9 cellular contexts compared by ENCODE assay signal in genomic region chr9:136806631-136807201, GRCh38. TPM values are rescaled to one million over a fixed set of nuclear protein-coding genes. Genes with fewer than 3 reads are reported as not detected.
DNase-seq lines count a peak whose midpoint lies in the region; ATAC-seq and TF ChIP-seq lines count a peak whose summit lies in the region.
"Had no signal": no experiment of that assay in that cellular context is flagged by ENCODE, and none has a peak within 500 bp of the region (broad histone marks: within the 10 kb centered on the region; RNA-seq: fewer than 3 reads in every experiment).

No MANE protein-coding gene starts in this region.

- DNase-seq in DND-41 (no peak), SJCRH30 (no peak), fibroblast of lung (ENCODE audit: low read depth in 2 of 2) (no peak), posterior vena cava (ENCODE audit: low spot score) (peak; percentile 72), NCI-H526 treated with DMSO at 0.1 percent for 48 hours (lab: John Stamatoyannopoulos, UW) (no peak), putamen (ENCODE audit: low spot score) (no peak), NCI-H345 treated with DMSO at 0.1 percent for 48 hours (lab: John Stamatoyannopoulos, UW; ENCODE audit: unreplicated experiment) (no peak)
- DNase-seq in effector CD8-positive, alpha-beta T cell (lab: John Stamatoyannopoulos, UW), result no peak

- 0 out of 2 replicates have a peak overlapping the region, but pooled peaks have one; percentile 0 for H3K27ac ChIP-seq in DND-41 (ENCODE audit: low read length)
- H3K27ac ChIP-seq in SJCRH30, result no peak overlapping the region
- H3K27ac ChIP-seq in fibroblast of lung (ENCODE audit: insufficient read depth, low read length), result peak overlapping the region; percentile 71

- H3K4me3 ChIP-seq in DND-41 (ENCODE audit: low read depth in 1 of 2, low read length in 2 of 2), result peak overlapping the region; percentile 22 to 84; a peak in 3 of 4 replicates
- H3K4me3 ChIP-seq in SJCRH30, result peak overlapping the region; percentile 97
- peak overlapping the region; percentile 61 to 86 (median 80) for H3K4me3 ChIP-seq in fibroblast of lung (replicated peaks in 1 of 4; ENCODE audit: control extremely low read depth in 1 of 4, insufficient read depth in 1 of 4, low read depth in 3 of 4, low read length in 4 of 4)

- intact Hi-C loops in posterior vena cava (cut with DNase I), result no loop called here

- H4K20me1 ChIP-seq in DND-41 (ENCODE audit: insufficient read depth, low read length) (peaks cover 16% of the 10 kb centered on the region; the same call in 1 of the 2 replicates), fibroblast of lung (ENCODE audit: control insufficient read depth, extremely low read depth, insufficient read depth, low read length) (no peaks in the 10 kb centered on the region)

- H3K79me2 ChIP-seq in DND-41 (ENCODE audit: insufficient read depth, low read length) (peaks cover 46% of the 10 kb centered on the region), fibroblast of lung (ENCODE audit: control insufficient read depth, insufficient read depth, low read length) (peaks cover 35% of the 10 kb centered on the region)

- H3K4me2 ChIP-seq in DND-41 (ENCODE audit: insufficient read depth, low read length) (peak overlapping the region; percentile 95), fibroblast of lung (ENCODE audit: extremely low read depth, insufficient read depth, low read length) (peak overlapping the region; percentile 86)

- ATAC-seq in DND-41 (ENCODE audit: insufficient read depth, low read depth), result no peak

- H3K9me3 ChIP-seq in DND-41 (ENCODE audit: insufficient read depth, low read length, severe bottlenecking), result no peaks in the 10 kb centered on the region
- no peaks in the 10 kb centered on the region for H3K9me3 ChIP-seq in SJCRH30 (replicated peaks)
- no peaks in the 10 kb centered on the region for H3K9me3 ChIP-seq in fibroblast of lung (ENCODE audit: control insufficient read depth, insufficient read depth, low read depth, low read length)

- H2AFZ ChIP-seq in DND-41 (ENCODE audit: low read depth, low read length), result no peak overlapping the region
- H2AFZ ChIP-seq in fibroblast of lung (ENCODE audit: low read length), result no peak overlapping the region

- H3K9ac ChIP-seq in DND-41 (ENCODE audit: low read depth, low read length) (peak overlapping the region; percentile 71), fibroblast of lung (ENCODE audit: insufficient read depth, low read length) (peak overlapping the region; percentile 81)

- TF ChIP-seq CTCF in DND-41 (IDR thresholded peaks at IDR 0.05; ENCODE audit: borderline replicate concordance, extremely low read depth, low read length, poor library complexity, severe bottlenecking) (no peak), fibroblast of lung (conservative IDR thresholded peaks at IDR 0.05 in 1 of 2, IDR thresholded peaks at IDR 0.05 in 1 of 2; ENCODE audit: low read depth in 1 of 2, low read length in 2 of 2) (no peak)

- H3K4me1 ChIP-seq in DND-41 (ENCODE audit: insufficient read depth, low read length), result peaks cover 37% of the 10 kb centered on the region
- peaks cover 6% of the 10 kb centered on the region for H3K4me1 ChIP-seq in SJCRH30
- peaks cover 9% of the 10 kb centered on the region for H3K4me1 ChIP-seq in fibroblast of lung (ENCODE audit: control insufficient read depth, extremely low read depth, insufficient read depth, low read length)

- H3K27me3 ChIP-seq in DND-41 (ENCODE audit: insufficient read depth, low read length, poor library complexity) (no peaks in the 10 kb centered on the region), SJCRH30 (0 out of 2 replicates have a peak, but pooled peaks cover 5% of the 10 kb centered on the region), fibroblast of lung (ENCODE audit: control insufficient read depth, insufficient read depth, low read length) (peaks cover 3% of the 10 kb centered on the region)

- peaks cover 30% of the 10 kb centered on the region for H3K36me3 ChIP-seq in DND-41 (ENCODE audit: insufficient read depth, low read length)
- H3K36me3 ChIP-seq in SJCRH30, result peaks cover 18% of the 10 kb centered on the region
- peaks cover 2% of the 10 kb centered on the region for H3K36me3 ChIP-seq in fibroblast of lung (ENCODE audit: control insufficient read depth, insufficient read depth, low read length)

RNA-seq across cellular contexts. Expression of gene RABL6, which starts 1.0 kb away (rescaled TPM):
- 102 and 108 TPM in 2 replicates for total RNA-seq in SJCRH30 (2014; rRNA removed; shearing (Covaris generic))
- total RNA-seq in fibroblast of lung (55.0 and 59.6 TPM in 2 replicates), posterior vena cava (10 to 100 TPM; 47.9 to 49.8 TPM)
- 36.8 and 56.7 TPM in 2 replicates for polyA plus RNA-seq in fibroblast of lung
- polyA plus RNA-seq in fibroblast of lung (2012), result 66.6 and 90.9 TPM in 2 replicates
- 74.0 and 99.4 TPM in 2 replicates for polyA minus RNA-seq in fibroblast of lung (ENCODE audit: low replicate concordance)

RNA-seq across cellular contexts. Expression of gene CCDC183, which starts 10.6 kb away (rescaled TPM):
- 0.14 TPM in 1 of 2 replicates, not detected in the other for total RNA-seq in SJCRH30 (2014; rRNA removed; shearing (Covaris generic))
- total RNA-seq in fibroblast of lung (0.99 and 1.0 TPM in 2 replicates), posterior vena cava (under 1 TPM; 0.29 to 0.42 TPM)
- polyA plus RNA-seq in fibroblast of lung, result 0.05 and 0.35 TPM in 2 replicates
- 0.17 and 0.29 TPM in 2 replicates for polyA plus RNA-seq in fibroblast of lung (2012)
- not detected in 2 replicates for polyA minus RNA-seq in fibroblast of lung (ENCODE audit: low replicate concordance)

RNA-seq across cellular contexts. Expression of gene TMEM141, which starts 15.6 kb away (rescaled TPM):
- total RNA-seq in SJCRH30 (2014; rRNA removed; shearing (Covaris generic)), result 17.3 and 26.2 TPM in 2 replicates
- total RNA-seq in fibroblast of lung (40.1 and 56.5 TPM in 2 replicates), posterior vena cava (10 to 100 TPM; 28.1 to 33.9 TPM)
- polyA plus RNA-seq in fibroblast of lung, result 43.3 and 53.4 TPM in 2 replicates
- polyA plus RNA-seq in fibroblast of lung (2012), result 47.4 and 63.9 TPM in 2 replicates
- 37.9 and 56.4 TPM in 2 replicates for polyA minus RNA-seq in fibroblast of lung (ENCODE audit: low replicate concordance)

RNA-seq across cellular contexts. Expression of gene AJM1, which starts 35.6 kb away (rescaled TPM):
- 0.35 and 0.77 TPM in 2 replicates for total RNA-seq in SJCRH30 (2014; rRNA removed; shearing (Covaris generic))
- 1.7 and 1.8 TPM in 2 replicates for total RNA-seq in fibroblast of lung
- polyA plus RNA-seq in fibroblast of lung, result 0.15 and 0.19 TPM in 2 replicates
- 1.4 and 1.5 TPM in 2 replicates for polyA plus RNA-seq in fibroblast of lung (2012)
- polyA minus RNA-seq in fibroblast of lung (ENCODE audit: low replicate concordance), result 0.07 and 0.20 TPM in 2 replicates
- 1 to 10 TPM; 4.7 to 5.9 TPM for total RNA-seq in posterior vena cava

RNA-seq across cellular contexts. Expression of gene LCN15, which starts 42.4 kb away (rescaled TPM):
- not detected in 2 replicates for total RNA-seq in SJCRH30 (2014; rRNA removed; shearing (Covaris generic))
- total RNA-seq in fibroblast of lung (not detected in 2 replicates), posterior vena cava (not detected)
- polyA plus RNA-seq in fibroblast of lung, result not detected in 2 replicates
- not detected in 2 replicates for polyA plus RNA-seq in fibroblast of lung (2012)
- polyA minus RNA-seq in fibroblast of lung (ENCODE audit: low replicate concordance), result not detected in 2 replicates
- polyA plus RNA-seq: adipose tissue had no signal
